12 cellular contexts compared by ENCODE assay signal in genomic region chr4:21451032-21451431, GRCh38.
DNase-seq lines count a peak whose midpoint lies in the region; FAIRE-seq and TF ChIP-seq lines count a peak whose summit lies in the region.
"Had no signal": no experiment of that assay in that cellular context is flagged by ENCODE, and none has a peak within 500 bp of the region (broad histone marks: within the 10 kb centered on the region; RNA-seq: fewer than 3 reads in every experiment).

No MANE protein-coding gene starts in this region.

- WGBS in esophagus squamous epithelium, 2 donors = 38 to 50% methylated on average over 1 of the region's 1 CpG

- no peak overlapping the region for H3K9ac ChIP-seq in keratinocyte (ENCODE audit: control insufficient read depth, extremely low read depth, insufficient read depth, low read length)

- H2AFZ ChIP-seq in keratinocyte (ENCODE audit: control insufficient read depth, low read length) = no peak overlapping the region

- H3K9me1 ChIP-seq in keratinocyte (ENCODE audit: control insufficient read depth, extremely low read depth, insufficient read depth, low read length) = no peaks in the 10 kb centered on the region

- H3K9me3 ChIP-seq in keratinocyte (ENCODE audit: control insufficient read depth, low read depth, low read length) = no peaks in the 10 kb centered on the region
- H3K9me3 ChIP-seq in esophagus squamous epithelium = no peaks in the 10 kb centered on the region

- DNase-seq in DMS 273 treated with DMSO at 0.1 percent for 48 hours (lab: John Stamatoyannopoulos, UW) (peak; percentile 72), NCI-H1694 (lab: John Stamatoyannopoulos, UW) (peak; percentile 73), brain microvascular endothelial cell (peak; percentile 87), keratinocyte (ENCODE audit: low read depth, low spot score) (no peak), RPMI8226 (no peak), NCI-H187 treated with DMSO at 0.1 percent for 48 hours (lab: John Stamatoyannopoulos, UW) (no peak), esophagus squamous epithelium (lab: John Stamatoyannopoulos, UW) (no peak)
- DNase-seq in stimulated activated CD4-positive, alpha-beta T cell treated with anti-CD3 and anti-CD28 coated beads, Interleukin-4, amount 100 ng/mL, for 24 hours = no peak
- DNase-seq: activated T-cell treated with anti-CD3 and anti-CD28 coated beads, Interleukin-2, amount 50 U/mL, for 1 hour; KBM-7; NCI-H2081 treated with DMSO at 0.1 percent for 48 hours; stimulated activated naive CD8-positive, alpha-beta T cell treated with anti-CD3 and anti-CD28 coated beads, Interleukin-15, amount 100 ng/mL, for 72 hours had no signal

- intact Hi-C loops in esophagus squamous epithelium (cut with DNase I) = no loop called here

- peaks cover 28% of the 10 kb centered on the region for H3K4me1 ChIP-seq in keratinocyte (ENCODE audit: control insufficient read depth, extremely low read depth, insufficient read depth, low read length)
- H3K4me1 ChIP-seq in esophagus squamous epithelium = no peaks in the 10 kb centered on the region

- H3K79me2 ChIP-seq in keratinocyte (ENCODE audit: control insufficient read depth, insufficient read depth, low read length) = no peaks in the 10 kb centered on the region

- no peak for TF ChIP-seq CTCF in brain microvascular endothelial cell (IDR thresholded peaks at IDR 0.05; ENCODE audit: low read depth, low read length, missing control alignments)
- no peak for TF ChIP-seq CTCF in keratinocyte (optimal IDR thresholded peaks at IDR 0.05 in 1 of 3, IDR thresholded peaks at IDR 0.05 in 1 of 3, conservative IDR thresholded peaks at IDR 0.05 in 1 of 3; ENCODE audit: extremely low read depth in 1 of 3, insufficient read depth in 2 of 3, low read length in 3 of 3)
- no peak for TF ChIP-seq CTCF in esophagus squamous epithelium (IDR thresholded peaks at IDR 0.05)

- TF ChIP-seq POLR2A in esophagus squamous epithelium (IDR thresholded peaks at IDR 0.05) = no peak

- H3K4me3 ChIP-seq in brain microvascular endothelial cell (ENCODE audit: low read depth, low read length) = no peak overlapping the region
- H3K4me3 ChIP-seq in keratinocyte (ENCODE audit: control insufficient read depth in 2 of 3, extremely low read depth in 1 of 3, insufficient read depth in 2 of 3, low read depth in 1 of 3, low read length in 3 of 3) = no peak overlapping the region
- H3K4me3 ChIP-seq in esophagus squamous epithelium = no peak overlapping the region

- H3K27ac ChIP-seq in brain microvascular endothelial cell = no peak overlapping the region
- H3K27ac ChIP-seq in keratinocyte (ENCODE audit: control insufficient read depth, insufficient read depth, low read length) = no peak overlapping the region
- H3K27ac ChIP-seq in esophagus squamous epithelium = no peak overlapping the region

- dilution Hi-C loops in keratinocyte (cut with MboI; ENCODE audit: extremely low pct_ligation_motif_present, low sequenced_read_pairs) = no loop called here

- in situ Hi-C loops in brain microvascular endothelial cell (cut with HindIII; ENCODE audit: low pct_ligation_motif_present, low sequenced_read_pairs) = no loop called here

- H4K20me1 ChIP-seq in keratinocyte (ENCODE audit: control insufficient read depth, extremely low read depth, insufficient read depth, low read length) = no peaks in the 10 kb centered on the region

- FAIRE-seq in keratinocyte (lab: Jason Lieb, UNC) = peak; percentile 88

- H3K4me2 ChIP-seq in keratinocyte (ENCODE audit: control insufficient read depth, extremely low read depth, insufficient read depth, low read depth, low read length) = no peak overlapping the region

- H3K36me3 ChIP-seq in brain microvascular endothelial cell (replicated peaks) (no peaks in the 10 kb centered on the region), keratinocyte (ENCODE audit: control insufficient read depth in 2 of 2, extremely low read depth in 1 of 2, insufficient read depth in 2 of 2, low read length in 2 of 2) (no peaks in the 10 kb centered on the region), esophagus squamous epithelium (no peaks in the 10 kb centered on the region)

- no peaks in the 10 kb centered on the region for H3K27me3 ChIP-seq in brain microvascular endothelial cell (replicated peaks)
- no peaks in the 10 kb centered on the region for H3K27me3 ChIP-seq in keratinocyte (ENCODE audit: control insufficient read depth, extremely low read depth, insufficient read depth, low read length)
- H3K27me3 ChIP-seq in esophagus squamous epithelium = no peaks in the 10 kb centered on the region

Comparison
In these comparisons a context has a peak if more than half of its experiments do, and no peak if none do; other contexts are left out.
1. DNase-seq: peak in DMS 273 treated with DMSO at 0.1 percent for 48 hours (single experiment), NCI-H1694 (single experiment) and brain microvascular endothelial cell (single experiment); none in keratinocyte (single experiment), RPMI8226 (single experiment), NCI-H187 treated with DMSO at 0.1 percent for 48 hours (single experiment), esophagus squamous epithelium (single experiment) and stimulated activated CD4-positive, alpha-beta T cell treated with anti-CD3 and anti-CD28 coated beads, Interleukin-4, amount 100 ng/mL, for 24 hours (single experiment).